9 cellular contexts compared by ENCODE assay signal in the genomic region with DNA sequence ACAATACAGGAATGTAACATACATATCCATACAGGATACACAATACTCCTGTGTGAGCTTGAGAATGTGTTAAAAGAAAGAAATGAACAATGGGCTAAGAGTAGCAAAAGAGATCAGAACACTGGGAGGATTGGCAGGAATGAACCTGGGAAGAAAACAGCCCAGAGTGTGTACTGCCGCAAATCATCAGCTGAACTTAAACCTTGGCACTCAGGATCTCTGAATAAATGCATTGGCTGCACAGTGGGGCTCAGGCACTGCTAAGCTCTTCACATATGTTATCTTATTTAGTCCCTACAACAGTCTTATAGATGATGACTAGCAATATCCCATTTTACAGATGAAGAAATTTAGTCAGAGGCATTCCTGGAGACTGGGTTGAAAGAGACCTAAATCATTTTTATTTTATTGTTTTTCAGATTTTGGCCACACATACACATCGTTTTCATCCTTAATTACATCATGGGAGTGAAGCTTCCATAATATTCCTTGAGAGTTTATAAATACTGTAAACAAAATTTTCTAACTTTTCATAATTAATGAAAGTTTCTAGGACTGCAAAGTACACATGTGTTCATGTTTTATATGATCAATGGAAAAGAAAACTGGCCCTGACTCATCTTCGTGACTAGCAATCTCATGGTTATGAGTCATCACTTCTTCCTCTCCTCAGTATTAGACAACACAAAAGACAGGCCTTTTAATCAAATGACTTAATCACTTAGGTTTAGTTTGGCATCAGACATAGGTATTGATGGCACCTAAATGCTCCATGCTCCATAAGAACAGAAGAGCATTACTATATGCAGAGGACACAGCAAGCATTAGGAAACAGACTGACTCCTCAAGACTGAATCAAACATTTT. TPM values are rescaled to one million over a fixed set of nuclear protein-coding genes. Genes with fewer than 3 reads are reported as not detected.
A peak's percentile ranks its signal among the peaks of the same experiment; 100 is the strongest.
DNase-seq lines count a peak whose midpoint lies in the region; ATAC-seq, FAIRE-seq and TF ChIP-seq lines count a peak whose summit lies in the region.
"Had no signal": no experiment of that assay in that cellular context is flagged by ENCODE, and none has a peak within 500 bp of the region (broad histone marks: within the 10 kb centered on the region; RNA-seq: fewer than 3 reads in every experiment).

No MANE protein-coding gene starts in this region.

- no peak for FAIRE-seq in A549 (lab: Jason Lieb, UNC)

- H3K4me1 ChIP-seq in A549, result peaks cover 10% of the 10 kb centered on the region; the same call in 2 of the 3 replicates

- H3K27ac ChIP-seq in A549, result peak overlapping the region in 1 of 2 experiments; percentile 57; a peak in 2 of 6 replicates

- peak; percentile 3 to 28 for DNase-seq in A549 (ENCODE audit: low read depth in 1 of 2, low spot score in 1 of 2)
- peak; percentile 36 for DNase-seq in NCI-H748 treated with DMSO at 0.1 percent for 48 hours (lab: John Stamatoyannopoulos, UW)
- DNase-seq in epithelial cell of proximal tubule (ENCODE audit: low read depth), result peak; percentile 69
- DNase-seq in retina, result no peak
- no peak for DNase-seq in NCI-H2107 (lab: John Stamatoyannopoulos, UW)
- DNase-seq: activated naive CD4-positive, alpha-beta T cell treated with anti-CD3 and anti-CD28 coated beads, Interleukin-2, amount 10 ng/mL, durations not matched to agents 7 days and 5 days had no signal

- no peak for TF ChIP-seq POLR2A in A549 (IDR thresholded peaks at IDR 0.05; ENCODE audit: low read length)

- no peak for TF ChIP-seq CTCF in A549 (IDR thresholded peaks at IDR 0.05)
- no peak for TF ChIP-seq CTCF in epithelial cell of proximal tubule (conservative IDR thresholded peaks at IDR 0.05; ENCODE audit: low read depth, low read length)

- CTCF ChIA-PET in A549 (lab: Yijun Ruan, JAX), result no interaction called here

- H3K9me3 ChIP-seq in A549, result no peaks in the 10 kb centered on the region

- H3K4me3 ChIP-seq in A549, result no peak overlapping the region
- no peak overlapping the region for H3K4me3 ChIP-seq in epithelial cell of proximal tubule (ENCODE audit: low read depth, low read length)

- H3K4me2 ChIP-seq in A549, result peak overlapping the region; percentile 18

- ATAC-seq in A549, result peak; percentile 26 to 70; a peak in 3 of 6 replicates
- ATAC-seq in GM21786 (IDR thresholded peaks at IDR 0.05; ENCODE audit: unreplicated experiment), result peak; percentile 67
- ATAC-seq in HG02642 (IDR thresholded peaks at IDR 0.05; ENCODE audit: poor library complexity, unreplicated experiment), result no peak
- ATAC-seq in HG03175 (IDR thresholded peaks at IDR 0.05; ENCODE audit: unreplicated experiment), result no peak

- no peak for TF ChIP-seq RAD21 in A549 (conservative IDR thresholded peaks at IDR 0.05 in 1 of 2, IDR thresholded peaks at IDR 0.05 in 1 of 2)

- WGBS in A549 (ENCODE audit: missing lambda C conversion rate), result 34% methylated on average over 3 of the region's 3 CpGs

- no peak for TF ChIP-seq EP300 in A549 (IDR thresholded peaks at IDR 0.05)

- POLR2A ChIA-PET in A549 (lab: Yijun Ruan, JAX), result no interaction called here

TF ChIP-seq in A549, 52 proteins besides CTCF, POLR2A, EP300 and RAD21:
- TF ChIP-seq JUNB (IDR thresholded peaks at IDR 0.05) (peak; percentile 66), FOSL2 (IDR thresholded peaks at IDR 0.05) (peak; percentile 76), FOSL2 (CRISPR knock-in tag; IDR thresholded peaks at IDR 0.05) (peak; percentile 90), FOSB (CRISPR knock-in tag; IDR thresholded peaks at IDR 0.05) (no peak)

RNA-seq across cellular contexts. Expression of a gene that starts 59.2 kb away (rescaled TPM):
- 0.07 TPM in 1 of 2 replicates, not detected in the other for polyA plus RNA-seq in A549 (2011; rRNA removed)
- not detected in 2 replicates for polyA plus RNA-seq in A549 (2012; cell fraction: cytosol; rRNA removed)
- not detected in 2 replicates for polyA plus RNA-seq in A549 (2012; cell fraction: nucleus; rRNA removed)
- polyA plus RNA-seq in A549 (2017; fragmentation: RNase III; extraction: RNeasy Plus Mini Kit Qiagen cat#74134 plus additional on column Dnase treatment), result not detected in 3 replicates
- polyA minus RNA-seq in A549 (2011; rRNA and poly(A)+ RNA removed), result not detected in 2 replicates
- not detected in 2 replicates for total RNA-seq in epithelial cell of proximal tubule

Comparison
In these comparisons a context has a peak if more than half of its experiments do, and no peak if none do; other contexts are left out.
1. ATAC-seq: peak in A549 (2 of 2) and GM21786 (single experiment); none in HG02642 (single experiment) and HG03175 (single experiment).
2. DNase-seq: peak in A549 (2 of 2), NCI-H748 treated with DMSO at 0.1 percent for 48 hours (single experiment) and epithelial cell of proximal tubule (single experiment); none in retina (single experiment) and NCI-H2107 (single experiment).